ENCODE assay signal across 1 cellular context in the genomic region with DNA sequence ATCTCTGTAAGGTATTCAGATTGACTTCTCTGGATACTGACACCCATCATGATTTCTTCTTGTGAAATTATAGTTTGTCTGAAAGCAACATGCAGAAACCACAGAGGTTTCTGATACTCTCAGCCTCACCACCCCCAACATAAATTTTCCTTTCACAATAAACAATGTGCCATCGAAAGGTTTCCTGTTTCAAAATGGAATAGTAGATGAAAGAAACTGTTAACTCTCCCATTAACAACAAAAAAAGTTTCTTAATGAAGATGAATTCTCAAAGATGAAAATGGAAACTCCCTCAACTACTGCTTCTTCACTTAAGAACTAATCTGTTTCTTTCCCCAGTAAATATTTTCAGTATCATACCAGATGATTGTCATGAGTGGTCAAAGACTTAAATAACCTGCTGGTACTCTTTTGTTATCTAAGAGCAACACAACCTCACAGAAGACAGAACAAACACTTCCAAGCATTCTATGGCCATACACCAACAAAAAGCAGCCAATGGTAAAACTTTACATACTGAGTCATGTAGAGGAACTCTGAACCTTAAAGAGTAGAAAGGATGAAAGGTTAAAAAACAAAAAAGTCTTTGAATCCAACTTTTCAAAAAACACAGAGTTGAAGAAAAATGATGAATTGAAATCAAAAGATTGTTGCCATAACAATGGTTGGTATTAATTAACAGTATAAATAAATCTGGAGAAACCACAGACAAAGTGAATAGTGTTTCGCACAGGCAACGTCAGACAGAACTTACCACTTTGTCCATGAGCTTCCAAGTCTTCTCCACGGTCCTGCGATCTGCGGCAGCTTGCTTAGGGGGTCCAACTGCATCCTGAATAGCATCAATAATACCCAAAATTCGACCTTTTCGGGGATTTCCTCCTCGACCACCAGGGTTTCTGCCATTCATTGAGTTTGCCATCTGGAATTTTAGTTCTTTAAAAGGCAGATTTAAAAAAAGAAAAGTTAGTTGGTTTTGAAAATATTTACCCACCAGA.
TF ChIP-seq lines count a peak whose summit lies in the region.

No MANE protein-coding gene starts in this region.

TF ChIP-seq in IMR-90, 13 proteins besides CTCF, POLR2A, EP300 and RAD21 (continued from another document):
- TF ChIP-seq BHLHE40 (IDR thresholded peaks at IDR 0.05; ENCODE audit: low read depth, low read length), result no peak
- TF ChIP-seq CEBPB (IDR thresholded peaks at IDR 0.05; ENCODE audit: low read depth, low read length), result no peak
